1 cellular context compared by ENCODE assay signal in the genomic region with DNA sequence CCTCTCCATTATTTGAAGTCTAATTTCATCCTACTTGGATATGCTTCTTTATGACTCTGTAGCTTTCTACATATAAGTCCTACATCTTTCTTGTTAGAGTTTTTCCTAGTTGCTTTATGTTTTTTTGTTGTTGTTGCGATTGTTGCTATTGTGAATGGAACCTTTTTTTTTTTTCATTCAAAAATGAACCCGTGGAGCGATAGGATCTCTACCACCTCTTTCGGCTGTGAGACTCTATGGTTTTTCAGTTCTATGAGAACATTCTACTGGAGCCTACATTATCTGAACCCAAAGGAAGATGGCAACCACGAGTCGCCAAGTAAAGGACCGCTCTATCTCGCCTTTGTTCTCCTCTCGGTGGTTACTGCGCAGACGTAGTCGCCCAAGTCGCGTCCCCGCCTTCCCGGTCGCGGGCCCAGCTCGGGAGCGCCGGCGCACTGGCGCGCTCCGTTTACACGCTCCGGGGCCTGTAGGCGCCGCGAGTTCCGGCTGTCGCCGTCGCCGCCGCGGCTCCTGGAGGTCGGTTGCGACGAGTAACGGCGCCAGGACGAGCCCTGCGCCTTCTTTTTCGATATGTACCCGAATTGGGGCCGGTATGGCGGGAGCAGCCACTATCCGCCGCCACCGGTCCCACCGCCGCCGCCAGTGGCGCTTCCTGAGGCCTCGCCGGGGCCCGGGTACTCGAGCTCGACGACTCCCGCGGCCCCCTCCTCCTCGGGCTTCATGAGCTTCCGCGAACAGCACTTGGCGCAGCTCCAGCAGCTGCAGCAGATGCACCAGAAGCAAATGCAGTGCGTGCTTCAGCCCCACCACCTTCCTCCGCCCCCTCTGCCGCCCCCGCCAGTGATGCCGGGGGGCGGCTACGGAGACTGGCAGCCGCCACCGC.
TF ChIP-seq lines count a peak whose summit lies in the region.

A gene with protein sequence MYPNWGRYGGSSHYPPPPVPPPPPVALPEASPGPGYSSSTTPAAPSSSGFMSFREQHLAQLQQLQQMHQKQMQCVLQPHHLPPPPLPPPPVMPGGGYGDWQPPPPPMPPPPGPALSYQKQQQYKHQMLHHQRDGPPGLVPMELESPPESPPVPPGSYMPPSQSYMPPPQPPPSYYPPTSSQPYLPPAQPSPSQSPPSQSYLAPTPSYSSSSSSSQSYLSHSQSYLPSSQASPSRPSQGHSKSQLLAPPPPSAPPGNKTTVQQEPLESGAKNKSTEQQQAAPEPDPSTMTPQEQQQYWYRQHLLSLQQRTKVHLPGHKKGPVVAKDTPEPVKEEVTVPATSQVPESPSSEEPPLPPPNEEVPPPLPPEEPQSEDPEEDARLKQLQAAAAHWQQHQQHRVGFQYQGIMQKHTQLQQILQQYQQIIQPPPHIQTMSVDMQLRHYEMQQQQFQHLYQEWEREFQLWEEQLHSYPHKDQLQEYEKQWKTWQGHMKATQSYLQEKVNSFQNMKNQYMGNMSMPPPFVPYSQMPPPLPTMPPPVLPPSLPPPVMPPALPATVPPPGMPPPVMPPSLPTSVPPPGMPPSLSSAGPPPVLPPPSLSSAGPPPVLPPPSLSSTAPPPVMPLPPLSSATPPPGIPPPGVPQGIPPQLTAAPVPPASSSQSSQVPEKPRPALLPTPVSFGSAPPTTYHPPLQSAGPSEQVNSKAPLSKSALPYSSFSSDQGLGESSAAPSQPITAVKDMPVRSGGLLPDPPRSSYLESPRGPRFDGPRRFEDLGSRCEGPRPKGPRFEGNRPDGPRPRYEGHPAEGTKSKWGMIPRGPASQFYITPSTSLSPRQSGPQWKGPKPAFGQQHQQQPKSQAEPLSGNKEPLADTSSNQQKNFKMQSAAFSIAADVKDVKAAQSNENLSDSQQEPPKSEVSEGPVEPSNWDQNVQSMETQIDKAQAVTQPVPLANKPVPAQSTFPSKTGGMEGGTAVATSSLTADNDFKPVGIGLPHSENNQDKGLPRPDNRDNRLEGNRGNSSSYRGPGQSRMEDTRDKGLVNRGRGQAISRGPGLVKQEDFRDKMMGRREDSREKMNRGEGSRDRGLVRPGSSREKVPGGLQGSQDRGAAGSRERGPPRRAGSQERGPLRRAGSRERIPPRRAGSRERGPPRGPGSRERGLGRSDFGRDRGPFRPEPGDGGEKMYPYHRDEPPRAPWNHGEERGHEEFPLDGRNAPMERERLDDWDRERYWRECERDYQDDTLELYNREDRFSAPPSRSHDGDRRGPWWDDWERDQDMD (N-terminal part only) (plus strand): TSS at position 400 of the 886 bp plus-strand sequence. CDS start 174 bp downstream, at position 574.

TF ChIP-seq in K562, 482 proteins besides CTCF, POLR2A, EP300 and RAD21 (continued from another document and continues in another):
- TF ChIP-seq POLR2B (IDR thresholded peaks at IDR 0.05; ENCODE audit: low read depth, partially characterized antibody) (peak; percentile 80), PPARD (CRISPR knock-in tag; IDR thresholded peaks at IDR 0.05) (no peak), ZNF551 (CRISPR knock-in tag; IDR thresholded peaks at IDR 0.05) (no peak), KLF1 (tag; IDR thresholded peaks at IDR 0.05) (no peak), HOMEZ (CRISPR knock-in tag; IDR thresholded peaks at IDR 0.05) (no peak), PML (IDR thresholded peaks at IDR 0.05; ENCODE audit: low read length) (peak; percentile 33; the same call in 1 of the 2 replicates), SOX6 (IDR thresholded peaks at IDR 0.05) (peak; percentile 43; the same call in 1 of the 2 replicates), MYBL2 (IDR thresholded peaks at IDR 0.05; ENCODE audit: low read depth) (peak; percentile 56; the same call in 1 of the 2 replicates), MYBL2 (CRISPR knock-in tag; IDR thresholded peaks at IDR 0.05; ENCODE audit: borderline replicate concordance) (no peak), SP1 (CRISPR knock-in tag; IDR thresholded peaks at IDR 0.05) (peak; percentile 25; the same call in 1 of the 2 replicates), SRF (CRISPR knock-in tag; IDR thresholded peaks at IDR 0.05) (peak in 1 of 2 experiments; percentile 34; a peak in 1 of 4 replicates), ARID4B (CRISPR knock-in tag; IDR thresholded peaks at IDR 0.05) (peak; percentile 65; the same call in 1 of the 2 replicates), SMAD1 (IDR thresholded peaks at IDR 0.05; ENCODE audit: low read depth, low read length, partially characterized antibody) (no peak), POLR2AphosphoS5 (IDR thresholded peaks at IDR 0.05; ENCODE audit: control insufficient read depth, insufficient read depth, low read depth, low read length) (peak; percentile 79; the same call in 1 of the 2 replicates), NCOA1 (IDR thresholded peaks at IDR 0.05; ENCODE audit: low read depth) (peak; percentile 49; the same call in 1 of the 2 replicates), ILK (tag; IDR thresholded peaks at IDR 0.05; ENCODE audit: borderline replicate concordance, low read depth) (no peak), ZNF217 (CRISPR knock-in tag; IDR thresholded peaks at IDR 0.05) (no peak), FOXJ2 (tag; IDR thresholded peaks at IDR 0.05) (peak; percentile 99), ETV1 (tag; conservative IDR thresholded peaks at IDR 0.05; ENCODE audit: low read depth) (no peak), RBM25 (IDR thresholded peaks at IDR 0.05; ENCODE audit: low read depth, low read length, severe bottlenecking) (no peak), POLR2AphosphoS2 (IDR thresholded peaks at IDR 0.05; ENCODE audit: low read length) (no peak), BMI1 (IDR thresholded peaks at IDR 0.05; ENCODE audit: low read length) (no peak), SNIP1 (IDR thresholded peaks at IDR 0.05; ENCODE audit: low read depth) (peak; percentile 96), TCF3 (CRISPR knock-in tag; IDR thresholded peaks at IDR 0.05) (no peak), ZBTB8A (IDR thresholded peaks at IDR 0.05; ENCODE audit: partially characterized antibody) (no peak), KDM1A (IDR thresholded peaks at IDR 0.05) (no peak), FOSL1 (tag; conservative IDR thresholded peaks at IDR 0.05) (0 out of 2 replicates have a peak, but pooled peaks have one; percentile 19), WHSC1 (IDR thresholded peaks at IDR 0.05; ENCODE audit: low read length) (no peak), KHSRP (IDR thresholded peaks at IDR 0.05) (no peak), PHF20 (IDR thresholded peaks at IDR 0.05; ENCODE audit: partially characterized antibody) (peak; percentile 75), TFAP4 (CRISPR knock-in tag; IDR thresholded peaks at IDR 0.05; ENCODE audit: borderline replicate concordance) (no peak; the same call in 1 of the 2 replicates), ZC3H4 (CRISPR knock-in tag; IDR thresholded peaks at IDR 0.05; ENCODE audit: borderline replicate concordance) (0 out of 2 replicates have a peak, but pooled peaks have one; percentile 44), ZNF232 (CRISPR knock-in tag; IDR thresholded peaks at IDR 0.05) (0 out of 2 replicates have a peak, but pooled peaks have one; percentile 50)
- TF ChIP-seq, protein P1, sequence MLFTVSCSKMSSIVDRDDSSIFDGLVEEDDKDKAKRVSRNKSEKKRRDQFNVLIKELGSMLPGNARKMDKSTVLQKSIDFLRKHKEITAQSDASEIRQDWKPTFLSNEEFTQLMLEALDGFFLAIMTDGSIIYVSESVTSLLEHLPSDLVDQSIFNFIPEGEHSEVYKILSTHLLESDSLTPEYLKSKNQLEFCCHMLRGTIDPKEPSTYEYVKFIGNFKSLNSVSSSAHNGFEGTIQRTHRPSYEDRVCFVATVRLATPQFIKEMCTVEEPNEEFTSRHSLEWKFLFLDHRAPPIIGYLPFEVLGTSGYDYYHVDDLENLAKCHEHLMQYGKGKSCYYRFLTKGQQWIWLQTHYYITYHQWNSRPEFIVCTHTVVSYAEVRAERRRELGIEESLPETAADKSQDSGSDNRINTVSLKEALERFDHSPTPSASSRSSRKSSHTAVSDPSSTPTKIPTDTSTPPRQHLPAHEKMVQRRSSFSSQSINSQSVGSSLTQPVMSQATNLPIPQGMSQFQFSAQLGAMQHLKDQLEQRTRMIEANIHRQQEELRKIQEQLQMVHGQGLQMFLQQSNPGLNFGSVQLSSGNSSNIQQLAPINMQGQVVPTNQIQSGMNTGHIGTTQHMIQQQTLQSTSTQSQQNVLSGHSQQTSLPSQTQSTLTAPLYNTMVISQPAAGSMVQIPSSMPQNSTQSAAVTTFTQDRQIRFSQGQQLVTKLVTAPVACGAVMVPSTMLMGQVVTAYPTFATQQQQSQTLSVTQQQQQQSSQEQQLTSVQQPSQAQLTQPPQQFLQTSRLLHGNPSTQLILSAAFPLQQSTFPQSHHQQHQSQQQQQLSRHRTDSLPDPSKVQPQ (CRISPR knock-in tag; IDR thresholded peaks at IDR 0.05; ENCODE audit: borderline replicate concordance) = no peak
- TF ChIP-seq, protein P2, sequence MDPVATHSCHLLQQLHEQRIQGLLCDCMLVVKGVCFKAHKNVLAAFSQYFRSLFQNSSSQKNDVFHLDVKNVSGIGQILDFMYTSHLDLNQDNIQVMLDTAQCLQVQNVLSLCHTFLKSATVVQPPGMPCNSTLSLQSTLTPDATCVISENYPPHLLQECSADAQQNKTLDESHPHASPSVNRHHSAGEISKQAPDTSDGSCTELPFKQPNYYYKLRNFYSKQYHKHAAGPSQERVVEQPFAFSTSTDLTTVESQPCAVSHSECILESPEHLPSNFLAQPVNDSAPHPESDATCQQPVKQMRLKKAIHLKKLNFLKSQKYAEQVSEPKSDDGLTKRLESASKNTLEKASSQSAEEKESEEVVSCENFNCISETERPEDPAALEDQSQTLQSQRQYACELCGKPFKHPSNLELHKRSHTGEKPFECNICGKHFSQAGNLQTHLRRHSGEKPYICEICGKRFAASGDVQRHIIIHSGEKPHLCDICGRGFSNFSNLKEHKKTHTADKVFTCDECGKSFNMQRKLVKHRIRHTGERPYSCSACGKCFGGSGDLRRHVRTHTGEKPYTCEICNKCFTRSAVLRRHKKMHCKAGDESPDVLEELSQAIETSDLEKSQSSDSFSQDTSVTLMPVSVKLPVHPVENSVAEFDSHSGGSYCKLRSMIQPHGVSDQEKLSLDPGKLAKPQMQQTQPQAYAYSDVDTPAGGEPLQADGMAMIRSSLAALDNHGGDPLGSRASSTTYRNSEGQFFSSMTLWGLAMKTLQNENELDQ (CRISPR knock-in tag; IDR thresholded peaks at IDR 0.05; ENCODE audit: borderline replicate concordance) = no peak
- TF ChIP-seq, protein P3, sequence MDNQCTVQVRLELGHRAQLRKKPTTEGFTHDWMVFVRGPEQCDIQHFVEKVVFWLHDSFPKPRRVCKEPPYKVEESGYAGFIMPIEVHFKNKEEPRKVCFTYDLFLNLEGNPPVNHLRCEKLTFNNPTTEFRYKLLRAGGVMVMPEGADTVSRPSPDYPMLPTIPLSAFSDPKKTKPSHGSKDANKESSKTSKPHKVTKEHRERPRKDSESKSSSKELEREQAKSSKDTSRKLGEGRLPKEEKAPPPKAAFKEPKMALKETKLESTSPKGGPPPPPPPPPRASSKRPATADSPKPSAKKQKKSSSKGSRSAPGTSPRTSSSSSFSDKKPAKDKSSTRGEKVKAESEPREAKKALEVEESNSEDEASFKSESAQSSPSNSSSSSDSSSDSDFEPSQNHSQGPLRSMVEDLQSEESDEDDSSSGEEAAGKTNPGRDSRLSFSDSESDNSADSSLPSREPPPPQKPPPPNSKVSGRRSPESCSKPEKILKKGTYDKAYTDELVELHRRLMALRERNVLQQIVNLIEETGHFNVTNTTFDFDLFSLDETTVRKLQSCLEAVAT (IDR thresholded peaks at IDR 0.05) = 0 out of 4 replicates have a peak, but pooled peaks have one; percentile 20 to 38
